11 cellular contexts compared by ENCODE assay signal in the genomic region with DNA sequence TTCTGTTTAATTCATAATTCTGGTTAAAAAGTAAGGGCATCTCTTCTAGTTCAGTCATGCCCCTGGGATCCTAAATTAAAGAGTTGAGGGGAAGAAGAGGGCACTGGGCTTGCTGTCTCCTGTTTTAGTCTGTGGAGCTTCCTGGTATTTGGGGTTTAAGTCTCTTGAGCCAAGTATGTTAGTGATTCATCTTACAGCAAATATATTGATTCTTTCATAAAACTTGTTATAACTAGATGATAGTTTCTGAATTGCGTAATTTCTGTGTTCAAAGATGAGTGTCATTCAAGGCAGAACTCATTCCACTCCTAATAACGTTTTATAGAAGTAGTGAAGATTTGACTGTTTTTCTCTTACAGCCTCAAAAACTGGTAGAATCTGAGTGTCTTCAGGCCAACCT. TPM values are rescaled to one million over a fixed set of nuclear protein-coding genes. Genes with fewer than 3 reads are reported as not detected.
DNase-seq lines count a peak whose midpoint lies in the region; TF ChIP-seq lines count a peak whose summit lies in the region.
"Had no signal": no experiment of that assay in that cellular context is flagged by ENCODE, and none has a peak within 500 bp of the region (broad histone marks: within the 10 kb centered on the region; RNA-seq: fewer than 3 reads in every experiment).

No MANE protein-coding gene starts in this region.

- TF ChIP-seq CTCF in epithelial cell of esophagus (IDR thresholded peaks at IDR 0.05; ENCODE audit: insufficient read depth, low read depth, low read length, missing control alignments) = no peak

- H3K4me2 ChIP-seq in skeletal muscle satellite cell (ENCODE audit: low read length) = peak overlapping the region; percentile 96

- peak overlapping the region; percentile 93; the same call in 1 of the 2 replicates for H3K4me3 ChIP-seq in SK-N-MC
- peak overlapping the region; percentile 96 for H3K4me3 ChIP-seq in epithelial cell of esophagus (ENCODE audit: low read length)
- H3K4me3 ChIP-seq in skeletal muscle satellite cell (ENCODE audit: low read length) = peak overlapping the region; percentile 81

- peaks cover 75% of the 10 kb centered on the region for H3K36me3 Mint-ChIP-seq in activated T-cell treated with anti-CD3 and anti-CD28 coated beads, Interleukin-2, amount 50 U/mL, for 24 hours (ENCODE audit: low read depth)

- peak overlapping the region; percentile 16; the same call in 1 of the 2 replicates for H3K27ac ChIP-seq in SK-N-MC

- peak overlapping the region; percentile 88 for H3K9ac ChIP-seq in SK-N-MC (ENCODE audit: insufficient read length)
- no peak overlapping the region for H3K9ac ChIP-seq in skeletal muscle satellite cell (ENCODE audit: low read depth, low read length)

- H3K9me3 Mint-ChIP-seq in activated T-cell treated with anti-CD3 and anti-CD28 coated beads, Interleukin-2, amount 50 U/mL, for 24 hours = no peaks in the 10 kb centered on the region

- peak overlapping the region; percentile 100 for H3K27ac Mint-ChIP-seq in activated T-cell treated with anti-CD3 and anti-CD28 coated beads, Interleukin-2, amount 50 U/mL, for 24 hours

- H3K27me3 Mint-ChIP-seq in activated T-cell treated with anti-CD3 and anti-CD28 coated beads, Interleukin-2, amount 50 U/mL, for 24 hours = no peaks in the 10 kb centered on the region

- H3K4me1 Mint-ChIP-seq in activated T-cell treated with anti-CD3 and anti-CD28 coated beads, Interleukin-2, amount 50 U/mL, for 24 hours (ENCODE audit: low read depth) = peaks cover 77% of the 10 kb centered on the region

- no peak for DNase-seq in activated T-cell treated with anti-CD3 and anti-CD28 coated beads, Interleukin-2, amount 50 U/mL, for 24 hours
- DNase-seq in activated T-cell treated with anti-CD3 and anti-CD28 coated beads, Interleukin-2, amount 50 U/mL, for 48 hours = no peak
- no peak for DNase-seq in SK-N-MC (ENCODE audit: low read depth, low spot score)
- DNase-seq in epithelial cell of esophagus (ENCODE audit: low read depth) = peak; percentile 87
- DNase-seq in ACHN = no peak
- DNase-seq in amygdala (lab: John Stamatoyannopoulos, UW) = no peak
- DNase-seq in DMS 273 treated with DMSO at 0.1 percent for 48 hours (lab: John Stamatoyannopoulos, UW) = no peak
- DNase-seq: NCI-H1417; nucleus accumbens; stimulated activated CD4-positive, alpha-beta T cell treated with anti-CD3 and anti-CD28 coated beads, Interleukin-4, amount 100 ng/mL, for 4 hours had no signal

- peak overlapping the region; percentile 89 for H3K4me3 Mint-ChIP-seq in activated T-cell treated with anti-CD3 and anti-CD28 coated beads, Interleukin-2, amount 50 U/mL, for 24 hours

- in situ Hi-C loops in ACHN (cut with HindIII; ENCODE audit: low pct_ligation_motif_present, low pct_unique_long_range_greater_than_20kb, low sequenced_read_pairs) = no loop called here

- no peaks in the 10 kb centered on the region for H3K27me3 ChIP-seq in skeletal muscle satellite cell (ENCODE audit: control insufficient read depth, insufficient read depth, low read length)

- H3K4me1 ChIP-seq in skeletal muscle satellite cell (ENCODE audit: control insufficient read depth, insufficient read depth, low read length) = peaks cover 35% of the 10 kb centered on the region

- H3K36me3 ChIP-seq in SK-N-MC (ENCODE audit: insufficient read depth, low read length) (peaks cover 46% of the 10 kb centered on the region), skeletal muscle satellite cell (ENCODE audit: insufficient read depth, low read length) (peaks cover 37% of the 10 kb centered on the region)

- H3K9me3 ChIP-seq in SK-N-MC (ENCODE audit: low read depth, low read length) = no peaks in the 10 kb centered on the region
- H3K9me3 ChIP-seq in skeletal muscle satellite cell (replicated peaks; ENCODE audit: low read length) = no peaks in the 10 kb centered on the region

RNA-seq across cellular contexts. Expression of a gene that starts 1.7 kb away (rescaled TPM):
- total RNA-seq in skeletal muscle satellite cell (2012; rRNA removed) = 159 and 173 TPM in 2 replicates

RNA-seq across cellular contexts. Expression of a gene that starts 2.1 kb away (rescaled TPM):
- total RNA-seq in skeletal muscle satellite cell (2012; rRNA removed) = 10.7 and 16.2 TPM in 2 replicates

RNA-seq across cellular contexts. Expression of a gene that starts 8.8 kb away (rescaled TPM):
- total RNA-seq in skeletal muscle satellite cell (2012; rRNA removed) = 8.6 and 8.7 TPM in 2 replicates

RNA-seq across cellular contexts. Expression of a gene that starts 9.0 kb away (rescaled TPM):
- total RNA-seq in skeletal muscle satellite cell (2012; rRNA removed) = 0.44 and 0.76 TPM in 2 replicates
